ENCODE assay signal across 1 cellular context in genomic region chr1:25030674-25031589, GRCh38.
TF ChIP-seq lines count a peak whose summit lies in the region.

No MANE protein-coding gene starts in this region.

TF ChIP-seq in HCT116, 20 proteins besides CTCF, POLR2A, EP300 and RAD21 (continued from another document):
- TF ChIP-seq ZBTB33 (IDR thresholded peaks at IDR 0.05; ENCODE audit: extremely low read depth, insufficient replicate concordance, low read length) (no peak), CBX3 (IDR thresholded peaks at IDR 0.05; ENCODE audit: low read depth) (no peak), POLR2AphosphoS5 (IDR thresholded peaks at IDR 0.05; ENCODE audit: low read depth, low read length) (no peak), SRF (IDR thresholded peaks at IDR 0.05; ENCODE audit: low read depth) (no peak), EZH2phosphoT487 (IDR thresholded peaks at IDR 0.05; ENCODE audit: borderline replicate concordance) (no peak), EGR1 (IDR thresholded peaks at IDR 0.05; ENCODE audit: low read depth) (no peak), ATF3 (IDR thresholded peaks at IDR 0.05) (no peak), CEBPB (IDR thresholded peaks at IDR 0.05; ENCODE audit: low read depth) (no peak), ELF1 (IDR thresholded peaks at IDR 0.05; ENCODE audit: borderline replicate concordance, low read depth) (no peak), JUND (IDR thresholded peaks at IDR 0.05) (no peak)
